In genomic region chr5:90131734-90132133, GRCh38 we compare ENCODE assay signal across 10 cellular contexts.
DNase-seq lines count a peak whose midpoint lies in the region; ATAC-seq lines count a peak whose summit lies in the region.
"Had no signal": no experiment of that assay in that cellular context is flagged by ENCODE, and none has a peak within 500 bp of the region (broad histone marks: within the 10 kb centered on the region; RNA-seq: fewer than 3 reads in every experiment).

No MANE protein-coding gene starts in this region.

- no peak overlapping the region for H2BK5ac ChIP-seq in trophoblast cell (ENCODE audit: low read depth, low read length, poor library complexity)

- no peaks in the 10 kb centered on the region for H3K27me3 Mint-ChIP-seq in T-helper 1 cell treated with Interleukin-12 subunit alpha and Interleukin-12 subunit beta and Interleukin-4 antibody, amounts not matched to agents 30 μg/mL and 1 μg/mL, for 36 hours (ENCODE audit: low read depth)

- no peak overlapping the region for H4K91ac ChIP-seq in trophoblast cell (ENCODE audit: low read depth, low read length)

- no CpG with 5 or more reads among the region's 1 CpG for WGBS in trophoblast cell (ENCODE audit: extremely low coverage, insufficient coverage, insufficient read length)

- no peak overlapping the region for H3K4me3 Mint-ChIP-seq in T-helper 1 cell treated with Interleukin-12 subunit alpha and Interleukin-12 subunit beta and Interleukin-4 antibody, amounts not matched to agents 30 μg/mL and 1 μg/mL, for 36 hours

- H3K79me2 ChIP-seq in trophoblast cell (ENCODE audit: control insufficient read depth, insufficient read depth, low read length, poor library complexity), result no peaks in the 10 kb centered on the region

- H2AK5ac ChIP-seq in trophoblast cell (ENCODE audit: low read length), result no peak overlapping the region

- peak overlapping the region; percentile 62 for H3K27ac Mint-ChIP-seq in T-helper 1 cell treated with Interleukin-12 subunit alpha and Interleukin-12 subunit beta and Interleukin-4 antibody, amounts not matched to agents 30 μg/mL and 1 μg/mL, for 36 hours

- no peaks in the 10 kb centered on the region for H3K36me3 Mint-ChIP-seq in T-helper 1 cell treated with Interleukin-12 subunit alpha and Interleukin-12 subunit beta and Interleukin-4 antibody, amounts not matched to agents 30 μg/mL and 1 μg/mL, for 36 hours (ENCODE audit: low read depth)

- H4K12ac ChIP-seq in trophoblast cell (ENCODE audit: low read depth, low read length), result no peak overlapping the region

- H3K14ac ChIP-seq in trophoblast cell (ENCODE audit: low read length), result no peak overlapping the region

- H3K9ac ChIP-seq in stomach smooth muscle (ENCODE audit: low read length in 2 of 2) (no peak overlapping the region), trophoblast cell (ENCODE audit: low read length) (no peak overlapping the region)

- H3K9me3 ChIP-seq in stomach smooth muscle (ENCODE audit: control insufficient read depth in 2 of 2, low read length in 2 of 2), result no peaks in the 10 kb centered on the region
- H3K9me3 ChIP-seq in trophoblast cell (ENCODE audit: insufficient read depth, low read depth, low read length), result peaks cover 1% of the 10 kb centered on the region

- H2BK12ac ChIP-seq in trophoblast cell (ENCODE audit: low read length), result no peak overlapping the region

- no peak overlapping the region for H3K23ac ChIP-seq in trophoblast cell (ENCODE audit: low read length)

- no peak for DNase-seq in NCI-H510A (lab: John Stamatoyannopoulos, UW)
- DNase-seq in COLO829 (ENCODE audit: low spot score), result no peak
- DNase-seq in trophoblast cell, result no peak
- DNase-seq: activated CD8-positive, alpha-beta memory T cell treated with anti-CD3 and anti-CD28 coated beads, Interleukin-2, amount 50 U/mL, for 48 hours; erythroblast; NCI-H2107 had no signal

- H3K4me1 ChIP-seq in stomach smooth muscle (ENCODE audit: control insufficient read depth, insufficient read depth, low read length), result peaks cover 16% of the 10 kb centered on the region
- no peaks in the 10 kb centered on the region for H3K4me1 ChIP-seq in trophoblast cell (ENCODE audit: control insufficient read depth in 1 of 2, insufficient read depth in 2 of 2, low read length in 2 of 2)

- no peak overlapping the region for H2AFZ ChIP-seq in trophoblast cell (ENCODE audit: insufficient read depth, low read length, poor library complexity)

- H3K9me3 Mint-ChIP-seq in T-helper 1 cell treated with Interleukin-12 subunit alpha and Interleukin-12 subunit beta and Interleukin-4 antibody, amounts not matched to agents 30 μg/mL and 1 μg/mL, for 36 hours, result no peaks in the 10 kb centered on the region

- H3K18ac ChIP-seq in trophoblast cell (ENCODE audit: low read length), result no peak overlapping the region

- H3K27ac ChIP-seq in stomach smooth muscle (ENCODE audit: low read length), result peak overlapping the region; percentile 20
- H3K27ac ChIP-seq in trophoblast cell (ENCODE audit: low read depth, low read length), result no peak overlapping the region

- H3K4me2 ChIP-seq in trophoblast cell (ENCODE audit: low read length), result no peak overlapping the region

- no peak overlapping the region for H3K4me3 ChIP-seq in stomach smooth muscle (ENCODE audit: low read length in 2 of 2)
- no peak overlapping the region for H3K4me3 ChIP-seq in trophoblast cell (ENCODE audit: low read depth, low read length)

- no peak overlapping the region for H2BK120ac ChIP-seq in trophoblast cell (ENCODE audit: insufficient read depth, low read length, poor library complexity)

- no peaks in the 10 kb centered on the region for H3K79me1 ChIP-seq in trophoblast cell (ENCODE audit: low read length)

- H3K27me3 ChIP-seq in stomach smooth muscle (ENCODE audit: control insufficient read depth in 1 of 2, insufficient read depth in 2 of 2, low read length in 2 of 2) (no peaks in the 10 kb centered on the region), trophoblast cell (ENCODE audit: insufficient read depth, low read length) (no peaks in the 10 kb centered on the region)

- H3K36me3 ChIP-seq in stomach smooth muscle (ENCODE audit: control insufficient read depth in 2 of 2, insufficient read depth in 2 of 2, low read length in 2 of 2) (no peaks in the 10 kb centered on the region), trophoblast cell (ENCODE audit: control insufficient read depth in 1 of 2, insufficient read depth in 2 of 2, low read length in 2 of 2) (no peaks in the 10 kb centered on the region)

- no peak overlapping the region for H3K4ac ChIP-seq in trophoblast cell (ENCODE audit: low read depth, low read length)

- peak; percentile 68 for ATAC-seq in GM19328 (IDR thresholded peaks at IDR 0.05; ENCODE audit: unreplicated experiment)
- ATAC-seq in HG02970 (IDR thresholded peaks at IDR 0.05; ENCODE audit: low FRiP score, unreplicated experiment), result peak; percentile 53

- no peak overlapping the region for H4K8ac ChIP-seq in trophoblast cell (ENCODE audit: low read depth, low read length)

- H3K4me1 Mint-ChIP-seq in T-helper 1 cell treated with Interleukin-12 subunit alpha and Interleukin-12 subunit beta and Interleukin-4 antibody, amounts not matched to agents 30 μg/mL and 1 μg/mL, for 36 hours (ENCODE audit: low read depth), result peaks cover 7% of the 10 kb centered on the region
